ENCODE assay signal across 10 cellular contexts in genomic region chrX:137428777-137429564, GRCh38.
DNase-seq lines count a peak whose midpoint lies in the region; ATAC-seq and TF ChIP-seq lines count a peak whose summit lies in the region.
"Had no signal": no experiment of that assay in that cellular context is flagged by ENCODE, and none has a peak within 500 bp of the region (broad histone marks: within the 10 kb centered on the region; RNA-seq: fewer than 3 reads in every experiment).

No MANE protein-coding gene starts in this region.

- TF ChIP-seq POLR2A in upper lobe of left lung (IDR thresholded peaks at IDR 0.05), result no peak

- peak overlapping the region; percentile 63 for H3K4me3 Mint-ChIP-seq in natural killer cell

- no peak overlapping the region for H3K27ac ChIP-seq in left ventricle myocardium inferior (replicated peaks)
- H3K27ac ChIP-seq in dorsolateral prefrontal cortex, result no peak overlapping the region
- no peak overlapping the region for H3K27ac ChIP-seq in upper lobe of left lung

- peaks cover 27 to 47% of the 10 kb centered on the region in 2 donors for H3K27me3 Mint-ChIP-seq in natural killer cell (ENCODE audit: low read depth in 2 of 2)

- H3K36me3 ChIP-seq in left ventricle myocardium inferior (no peaks in the 10 kb centered on the region), upper lobe of left lung (no peaks in the 10 kb centered on the region)

- H3K4me3 ChIP-seq in left ventricle myocardium inferior (peak overlapping the region; percentile 66), dorsolateral prefrontal cortex (peak overlapping the region in 35 of 59 donors; percentile 19 to 65 (median 52)), upper lobe of left lung (peak overlapping the region in 3 of 4 donors; percentile 32 to 54 (median 50))

- no peaks in the 10 kb centered on the region for H3K36me3 Mint-ChIP-seq in natural killer cell
- H3K36me3 Mint-ChIP-seq: mesothelial cell of epicardium had no signal

- no peak for TF ChIP-seq EP300 in upper lobe of left lung (IDR thresholded peaks at IDR 0.05)

- H3K27me3 ChIP-seq in left ventricle myocardium inferior (ENCODE audit: low read depth) (peaks cover 70% of the 10 kb centered on the region), dorsolateral prefrontal cortex (peaks cover 0 to 95% (median 71%) of the 10 kb centered on the region in 45 donors), upper lobe of left lung (peaks cover 0 to 50% (median 5%) of the 10 kb centered on the region in 4 donors)

- H3K4me1 Mint-ChIP-seq in natural killer cell, result peaks cover 9 to 15% of the 10 kb centered on the region in 2 donors

- H3K4me1 ChIP-seq in left ventricle myocardium inferior (peaks cover 17% of the 10 kb centered on the region), upper lobe of left lung (peaks cover 0 to 26% (median 5%) of the 10 kb centered on the region in 4 donors)

- intact Hi-C loops in left ventricle myocardium inferior (cut with micrococcal nuclease), result no loop called here
- intact Hi-C loops in left ventricle myocardium superior (cut with micrococcal nuclease), result no loop called here
- intact Hi-C loops in dorsolateral prefrontal cortex (cut with DNase I), result no loop called here
- intact Hi-C loops in natural killer cell (cut with micrococcal nuclease), result no loop called here

- ATAC-seq in left ventricle myocardium superior (no peak), natural killer cell (no peak), upper lobe of left lung (ENCODE audit: low FRiP score in 2 of 2) (no peak), HG03095 (IDR thresholded peaks at IDR 0.05; ENCODE audit: unreplicated experiment) (no peak)

- H3K9me3 Mint-ChIP-seq in natural killer cell, result peaks cover 0 to 2% of the 10 kb centered on the region in 2 donors

- 6 to 39% methylated on average over 10 to 40 of the region's 43 CpGs for WGBS in upper lobe of left lung, 2 donors

- no peak for DNase-seq in left ventricle myocardium inferior
- no peak for DNase-seq in left ventricle myocardium superior
- DNase-seq in dorsolateral prefrontal cortex, result no peak
- DNase-seq in natural killer cell, result no peak
- peak in 1 of 2 donors; percentile 42 for DNase-seq in upper lobe of left lung
- DNase-seq in NCI-H2171 treated with DMSO at 0.1 percent for 48 hours (lab: John Stamatoyannopoulos, UW), result no peak
- no peak for DNase-seq in islet precursor cell
- DNase-seq: NCI-H187 had no signal

- TF ChIP-seq CTCF in left ventricle myocardium inferior (IDR thresholded peaks at IDR 0.05; ENCODE audit: borderline replicate concordance), result no peak
- TF ChIP-seq CTCF in dorsolateral prefrontal cortex (IDR thresholded peaks at IDR 0.05 in 54 of 56, conservative IDR thresholded peaks at IDR 0.05 in 2 of 56; ENCODE audit: low read depth in 1 of 56, partially characterized antibody in 56 of 56), result no peak
- no peak for TF ChIP-seq CTCF in natural killer cell (IDR thresholded peaks at IDR 0.05)
- TF ChIP-seq CTCF in upper lobe of left lung (IDR thresholded peaks at IDR 0.05), result no peak

- no peaks in the 10 kb centered on the region for H3K9me3 ChIP-seq in left ventricle myocardium inferior (replicated peaks)
- no peaks in the 10 kb centered on the region for H3K9me3 ChIP-seq in upper lobe of left lung

- no peak overlapping the region for H3K27ac Mint-ChIP-seq in natural killer cell
- H3K27ac Mint-ChIP-seq: mesothelial cell of epicardium had no signal
